In genomic region chr16:22007509-22008214, GRCh38 we compare ENCODE assay signal across 8 cellular contexts. TPM values are rescaled to one million over a fixed set of nuclear protein-coding genes. Genes with fewer than 3 reads are reported as not detected.
A peak's percentile ranks its signal among the peaks of the same experiment; 100 is the strongest.
DNase-seq lines count a peak whose midpoint lies in the region; ATAC-seq and TF ChIP-seq lines count a peak whose summit lies in the region.

TSS of gene MOSMO (plus strand) at chr16:22008111. CDS start at chr16:22008302, 191 bp downstream.

- peak within 1 kb of the TSS; percentile 68 for H3K9ac ChIP-seq in iPS-15b (ENCODE audit: low read depth, low read length)

- ATAC-seq in GM19324 (IDR thresholded peaks at IDR 0.05; ENCODE audit: low FRiP score, unreplicated experiment) (peak; percentile 50), body of pancreas (peak; percentile 90), gastrocnemius medialis (peak; percentile 91 to 92), HG02884 (IDR thresholded peaks at IDR 0.05; ENCODE audit: unreplicated experiment) (no peak)

- peak in 2 of 3 donors; percentile 39 to 44 for TF ChIP-seq POLR2A in body of pancreas (IDR thresholded peaks at IDR 0.05)
- peak; percentile 64 to 82 for TF ChIP-seq POLR2A in gastrocnemius medialis (IDR thresholded peaks at IDR 0.05)

- DNase-seq in BE2C = peak; percentile 74
- peak; percentile 23 to 30 for DNase-seq in Kasumi-1 (lab: John Stamatoyannopoulos, UW)
- peak; percentile 62 for DNase-seq in T-helper 9 cell
- peak; percentile 69 to 80 (median 72) for DNase-seq in body of pancreas
- DNase-seq in gastrocnemius medialis = peak; percentile 47 to 67

- H3K27me3 ChIP-seq in BE2C (no peaks in the 10 kb centered on the region), body of pancreas (no peaks in the 10 kb centered on the region), iPS-15b (ENCODE audit: control insufficient read depth, insufficient read depth, low read length) (peaks cover 3% of the 10 kb centered on the region), gastrocnemius medialis (no peaks in the 10 kb centered on the region)

- H3K4me1 ChIP-seq in BE2C = no peaks in the 10 kb centered on the region; the same call in 1 of the 2 replicates
- peaks cover 16% of the 10 kb centered on the region for H3K4me1 ChIP-seq in body of pancreas
- H3K4me1 ChIP-seq in iPS-15b (ENCODE audit: control insufficient read depth, insufficient read depth, low read length) = no peaks in the 10 kb centered on the region
- H3K4me1 ChIP-seq in gastrocnemius medialis = peaks cover 20 to 30% of the 10 kb centered on the region in 2 donors

- peak within 1 kb of the TSS; percentile 12 to 73 (median 70) for H3K27ac ChIP-seq in body of pancreas
- peak within 1 kb of the TSS; percentile 85 to 88 (median 88) for H3K27ac ChIP-seq in gastrocnemius medialis

- no peaks in the 10 kb centered on the region for H3K36me3 ChIP-seq in BE2C
- no peaks in the 10 kb centered on the region for H3K36me3 ChIP-seq in body of pancreas (replicated peaks in 1 of 2; ENCODE audit: insufficient read depth in 1 of 2, low read depth in 2 of 2)
- H3K36me3 ChIP-seq in iPS-15b (ENCODE audit: control insufficient read depth, insufficient read depth, low read length) = no peaks in the 10 kb centered on the region
- no peaks in the 10 kb centered on the region for H3K36me3 ChIP-seq in gastrocnemius medialis

- intact Hi-C loops in body of pancreas (cut with DNase I) (loop anchor here (5.0 to 10.0 kb wide), 2 partner anchors 70 to 297 kb away; no protein-coding TSS in a partner anchor), gastrocnemius medialis (cut with DNase I; ENCODE audit: low total_unique reads) (loop anchor here (2.0 kb wide), 2 partner anchors 55 to 289 kb away; partner anchors contain the start of genes POLR3E and UQCRC2)

- 0% methylated on average over 13 to 42 of the region's 78 CpGs for WGBS in body of pancreas, 2 donors

- no peak for TF ChIP-seq CTCF in BE2C (IDR thresholded peaks at IDR 0.05; ENCODE audit: low read depth, low read length)
- TF ChIP-seq CTCF in body of pancreas (IDR thresholded peaks at IDR 0.05) = peak in 1 of 7 experiments; percentile 16
- peak in 2 of 5 experiments; percentile 6 to 17 for TF ChIP-seq CTCF in gastrocnemius medialis (IDR thresholded peaks at IDR 0.05 in 4 of 5, conservative IDR thresholded peaks at IDR 0.05 in 1 of 5)

- in situ Hi-C loops in gastrocnemius medialis (cut with MboI; ENCODE audit: low sequenced_read_pairs in 4 of 4) = loop anchor here (10.0 to 25.0 kb wide), 4 partner anchors 67 to 287 kb away; partner anchors contain the start of gene POLR3E (in 4 of the 4)

- H3K9me3 ChIP-seq in BE2C (no peaks in the 10 kb centered on the region), body of pancreas (no peaks in the 10 kb centered on the region), iPS-15b (ENCODE audit: control insufficient read depth, insufficient read depth, low read length) (no peaks in the 10 kb centered on the region), gastrocnemius medialis (no peaks in the 10 kb centered on the region)

- H3K4me3 ChIP-seq in BE2C (ENCODE audit: low read depth, low read length) = peak within 1 kb of the TSS; percentile 83
- peak within 1 kb of the TSS; percentile 60 to 97 for H3K4me3 ChIP-seq in body of pancreas
- peak within 1 kb of the TSS; percentile 56 for H3K4me3 ChIP-seq in iPS-15b (ENCODE audit: low read depth, low read length)
- H3K4me3 ChIP-seq in gastrocnemius medialis = peak within 1 kb of the TSS; percentile 93 to 100 (median 98)

RNA-seq across cellular contexts. Expression of gene MOSMO, which starts in this region (rescaled TPM):
- 10.7 TPM for polyA plus RNA-seq in BE2C (2012; ENCODE audit: insufficient read depth, insufficient read length, low read depth)
- total RNA-seq in body of pancreas (10 to 100 TPM in 1 of 2 donors, 1 to 10 TPM in 1; 3.6 to 13.2 TPM), gastrocnemius medialis (10 to 100 TPM; 12.6 to 17.6 (median 13.9) TPM)
